ENCODE assay signal across 21 cellular contexts in the genomic region with DNA sequence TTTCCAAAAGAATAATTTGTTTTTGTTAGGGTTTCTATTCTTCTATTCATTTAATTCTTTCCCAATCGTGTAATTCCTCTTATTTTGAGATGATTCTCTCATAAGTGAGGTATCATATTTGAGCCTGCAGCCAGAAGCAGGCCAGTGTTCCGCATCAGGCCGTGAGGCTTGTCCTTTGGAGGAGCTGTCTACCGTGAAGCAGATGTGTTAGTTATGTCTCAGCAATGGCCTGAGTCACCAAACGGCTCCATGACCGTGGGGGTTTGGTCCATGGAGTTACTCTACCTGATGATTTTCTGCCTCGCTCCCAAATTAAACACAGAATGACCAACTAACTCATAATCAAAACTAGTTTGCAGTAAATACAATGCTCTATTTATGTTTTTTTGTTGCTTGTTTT.
A peak's percentile ranks its signal among the peaks of the same experiment; 100 is the strongest.
DNase-seq lines count a peak whose midpoint lies in the region; ATAC-seq, FAIRE-seq and TF ChIP-seq lines count a peak whose summit lies in the region.
"Had no signal": no experiment of that assay in that cellular context is flagged by ENCODE, and none has a peak within 500 bp of the region (broad histone marks: within the 10 kb centered on the region; RNA-seq: fewer than 3 reads in every experiment).

No MANE protein-coding gene starts in this region.

- CTCF ChIA-PET in CD8-positive, alpha-beta memory T cell (lab: Charles Lee) = no interaction called here

- no peak overlapping the region for H3K27ac ChIP-seq in CD8-positive, alpha-beta memory T cell (ENCODE audit: low read depth, low read length)
- H3K27ac ChIP-seq: 22Rv1, A549, BLaER1 had no signal

- DNase-seq in Caki2 (ENCODE audit: low read depth) (peak; percentile 45), RCC 7860 (ENCODE audit: low spot score) (peak; percentile 59), epithelial cell of esophagus (ENCODE audit: low read depth) (peak; percentile 9), kidney tubule cell (ENCODE audit: low spot score) (peak; percentile 74), natural killer cell (no peak), mesothelial cell of epicardium (ENCODE audit: low spot score in 2 of 2, unreplicated experiment in 2 of 2) (no peak)
- DNase-seq in CD8-positive, alpha-beta memory T cell = no peak
- no peak for DNase-seq in stimulated activated CD4-positive, alpha-beta T cell treated with anti-CD3 and anti-CD28 coated beads, Interleukin-2, amount 100 ng/mL, for 48 hours
- DNase-seq: CD4-positive, alpha-beta memory T cell; GDM1; GOT3; H7; HFFc6 had no signal

- H3K4me3 Mint-ChIP-seq in natural killer cell = no peak overlapping the region
- H3K4me3 Mint-ChIP-seq in mesothelial cell of epicardium = no peak overlapping the region
- H3K4me3 Mint-ChIP-seq in CD8-positive, alpha-beta memory T cell = no peak overlapping the region
- H3K4me3 Mint-ChIP-seq: CD14-positive monocyte; CD4-positive, alpha-beta memory T cell; HFFc6 had no signal

- H3K4me1 ChIP-seq in CD8-positive, alpha-beta memory T cell (ENCODE audit: insufficient read depth, low read length) = no peaks in the 10 kb centered on the region
- H3K4me1 ChIP-seq: A549, BLaER1 had no signal

- ATAC-seq in natural killer cell = no peak
- ATAC-seq: A549, HCT116, HepG2 had no signal

- intact Hi-C loops in natural killer cell (cut with micrococcal nuclease) = no loop called here

- H3K27me3 Mint-ChIP-seq in natural killer cell (ENCODE audit: low read depth in 2 of 2) (peaks cover 0 to 4% of the 10 kb centered on the region in 2 donors), mesothelial cell of epicardium (ENCODE audit: low read depth) (no peaks in the 10 kb centered on the region)
- peaks cover 3 to 29% of the 10 kb centered on the region in 2 donors for H3K27me3 Mint-ChIP-seq in CD8-positive, alpha-beta memory T cell

- H3K36me3 Mint-ChIP-seq in natural killer cell (no peaks in the 10 kb centered on the region), mesothelial cell of epicardium (peaks cover 35% of the 10 kb centered on the region)
- H3K36me3 Mint-ChIP-seq in CD8-positive, alpha-beta memory T cell = peaks cover 0 to 1% (median 0%) of the 10 kb centered on the region in 3 donors
- H3K36me3 Mint-ChIP-seq: CD4-positive, alpha-beta memory T cell had no signal

- no peaks in the 10 kb centered on the region for H3K36me3 ChIP-seq in CD8-positive, alpha-beta memory T cell (ENCODE audit: insufficient read depth, low read length)
- H3K36me3 ChIP-seq: BLaER1 had no signal

- H3K9me3 ChIP-seq in CD8-positive, alpha-beta memory T cell (ENCODE audit: low read length) = no peaks in the 10 kb centered on the region
- H3K9me3 ChIP-seq: A549, BLaER1 had no signal

- no peak overlapping the region for H3K27ac Mint-ChIP-seq in natural killer cell
- no peak overlapping the region for H3K27ac Mint-ChIP-seq in mesothelial cell of epicardium
- peak overlapping the region in 1 of 8 donors; percentile 34 for H3K27ac Mint-ChIP-seq in CD8-positive, alpha-beta memory T cell
- H3K27ac Mint-ChIP-seq: CD4-positive, alpha-beta memory T cell; HFFc6 had no signal

- TF ChIP-seq CTCF in epithelial cell of esophagus (IDR thresholded peaks at IDR 0.05; ENCODE audit: insufficient read depth, low read depth, low read length, missing control alignments) (no peak), natural killer cell (IDR thresholded peaks at IDR 0.05) (no peak), mesothelial cell of epicardium (IDR thresholded peaks at IDR 0.05; ENCODE audit: unreplicated experiment) (no peak)

- H3K4me3 ChIP-seq in epithelial cell of esophagus (ENCODE audit: low read length) = no peak overlapping the region
- no peak overlapping the region for H3K4me3 ChIP-seq in CD8-positive, alpha-beta memory T cell (ENCODE audit: low read length)
- H3K4me3 ChIP-seq: A549, BLaER1 had no signal

- in situ Hi-C loops in Caki2 (cut with HindIII; ENCODE audit: low pct_unique_long_range_greater_than_20kb, low sequenced_read_pairs) = no loop called here

- H3K4me1 Mint-ChIP-seq in natural killer cell = no peaks in the 10 kb centered on the region
- peaks cover 24% of the 10 kb centered on the region for H3K4me1 Mint-ChIP-seq in mesothelial cell of epicardium
- H3K4me1 Mint-ChIP-seq in CD8-positive, alpha-beta memory T cell = no peaks in the 10 kb centered on the region
- H3K4me1 Mint-ChIP-seq: CD4-positive, alpha-beta memory T cell had no signal

- FAIRE-seq in RCC 7860 (lab: Jason Lieb, UNC) = peak; percentile 64
- FAIRE-seq: A549, GM12892, GM18507, HepG2 had no signal

- no peaks in the 10 kb centered on the region for H3K27me3 ChIP-seq in CD8-positive, alpha-beta memory T cell (ENCODE audit: insufficient read depth, low read length, poor library complexity, severe bottlenecking)
- H3K27me3 ChIP-seq: BLaER1 had no signal

- no peaks in the 10 kb centered on the region for H3K9me3 Mint-ChIP-seq in natural killer cell
- no peaks in the 10 kb centered on the region for H3K9me3 Mint-ChIP-seq in mesothelial cell of epicardium
- H3K9me3 Mint-ChIP-seq in CD8-positive, alpha-beta memory T cell = no peaks in the 10 kb centered on the region
- H3K9me3 Mint-ChIP-seq: CD14-positive monocyte; CD4-positive, alpha-beta memory T cell; HFFc6 had no signal

- POLR2A ChIA-PET in CD8-positive, alpha-beta memory T cell (lab: Charles Lee) = no interaction called here

Comparison
In these comparisons a context has a peak if more than half of its experiments do, and no peak if none do; other contexts are left out.
1. DNase-seq: peak in Caki2 (single experiment), RCC 7860 (single experiment), epithelial cell of esophagus (single experiment) and kidney tubule cell (single experiment); none in natural killer cell (single experiment), mesothelial cell of epicardium (0 of 2), CD8-positive, alpha-beta memory T cell (0 of 5) and stimulated activated CD4-positive, alpha-beta T cell treated with anti-CD3 and anti-CD28 coated beads, Interleukin-2, amount 100 ng/mL, for 48 hours (0 of 2).